Comparison of ENCODE assay signal across 1 cellular context in the genomic region with DNA sequence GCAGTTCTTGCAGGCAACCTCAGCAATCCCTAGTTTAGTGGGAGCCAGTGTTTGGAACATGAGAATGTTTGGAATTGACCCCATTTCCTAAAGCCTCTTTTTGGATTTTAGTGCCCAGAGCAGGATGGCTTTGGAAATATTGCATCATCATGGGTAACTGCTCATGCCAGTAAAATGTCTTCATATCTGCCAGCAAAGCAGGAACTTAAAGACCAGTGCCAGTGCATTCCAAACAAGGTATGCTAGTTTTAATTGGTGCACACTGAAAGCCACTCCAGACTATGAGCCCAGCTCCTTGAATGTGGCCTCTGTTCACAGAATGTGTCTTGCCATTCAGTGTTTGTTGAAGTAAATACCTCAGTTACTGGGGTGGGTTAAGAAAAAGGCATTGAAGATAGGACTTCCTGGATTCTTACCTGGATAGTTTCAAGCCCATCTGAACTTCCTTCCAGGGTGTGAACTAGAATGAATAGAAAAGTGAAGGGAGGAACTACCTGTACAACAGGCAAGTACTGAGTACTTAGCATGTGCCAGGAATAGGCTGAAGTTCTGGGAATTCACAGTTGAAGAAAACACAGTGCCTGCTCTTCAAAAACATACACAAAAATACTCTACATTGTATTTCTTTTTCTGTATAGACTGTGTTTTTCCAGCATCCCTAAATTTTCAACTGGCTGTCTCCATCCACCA.
TF ChIP-seq lines count a peak whose summit lies in the region.

No MANE protein-coding gene starts in this region.

TF ChIP-seq in SK-N-SH treated with all-trans-retinoic acid at 6 μM for 48 hours, 23 proteins besides CTCF, POLR2A, EP300 and RAD21 (continued from another document):
- TF ChIP-seq TSHZ2 (CRISPR knock-in tag; IDR thresholded peaks at IDR 0.05) (no peak), TOX (CRISPR knock-in tag; IDR thresholded peaks at IDR 0.05; ENCODE audit: borderline replicate concordance) (no peak), ZFP30 (CRISPR knock-in tag; IDR thresholded peaks at IDR 0.05) (no peak), CSDC2 (CRISPR knock-in tag; IDR thresholded peaks at IDR 0.05) (no peak), RARB (CRISPR knock-in tag; IDR thresholded peaks at IDR 0.05) (no peak), ZNF70 (CRISPR knock-in tag; IDR thresholded peaks at IDR 0.05) (no peak), ARNTL (CRISPR knock-in tag; IDR thresholded peaks at IDR 0.05; ENCODE audit: borderline replicate concordance, low read depth) (no peak), GLIS3 (CRISPR knock-in tag; IDR thresholded peaks at IDR 0.05) (no peak), ZNF8 (CRISPR knock-in tag; IDR thresholded peaks at IDR 0.05) (no peak), ZNF565 (CRISPR knock-in tag; conservative IDR thresholded peaks at IDR 0.05; ENCODE audit: low read depth) (no peak)
- TF ChIP-seq, protein P1, sequence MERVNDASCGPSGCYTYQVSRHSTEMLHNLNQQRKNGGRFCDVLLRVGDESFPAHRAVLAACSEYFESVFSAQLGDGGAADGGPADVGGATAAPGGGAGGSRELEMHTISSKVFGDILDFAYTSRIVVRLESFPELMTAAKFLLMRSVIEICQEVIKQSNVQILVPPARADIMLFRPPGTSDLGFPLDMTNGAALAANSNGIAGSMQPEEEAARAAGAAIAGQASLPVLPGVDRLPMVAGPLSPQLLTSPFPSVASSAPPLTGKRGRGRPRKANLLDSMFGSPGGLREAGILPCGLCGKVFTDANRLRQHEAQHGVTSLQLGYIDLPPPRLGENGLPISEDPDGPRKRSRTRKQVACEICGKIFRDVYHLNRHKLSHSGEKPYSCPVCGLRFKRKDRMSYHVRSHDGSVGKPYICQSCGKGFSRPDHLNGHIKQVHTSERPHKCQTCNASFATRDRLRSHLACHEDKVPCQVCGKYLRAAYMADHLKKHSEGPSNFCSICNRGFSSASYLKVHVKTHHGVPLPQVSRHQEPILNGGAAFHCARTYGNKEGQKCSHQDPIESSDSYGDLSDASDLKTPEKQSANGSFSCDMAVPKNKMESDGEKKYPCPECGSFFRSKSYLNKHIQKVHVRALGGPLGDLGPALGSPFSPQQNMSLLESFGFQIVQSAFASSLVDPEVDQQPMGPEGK (CRISPR knock-in tag; IDR thresholded peaks at IDR 0.05; ENCODE audit: borderline replicate concordance) = no peak
- TF ChIP-seq, protein P2, sequence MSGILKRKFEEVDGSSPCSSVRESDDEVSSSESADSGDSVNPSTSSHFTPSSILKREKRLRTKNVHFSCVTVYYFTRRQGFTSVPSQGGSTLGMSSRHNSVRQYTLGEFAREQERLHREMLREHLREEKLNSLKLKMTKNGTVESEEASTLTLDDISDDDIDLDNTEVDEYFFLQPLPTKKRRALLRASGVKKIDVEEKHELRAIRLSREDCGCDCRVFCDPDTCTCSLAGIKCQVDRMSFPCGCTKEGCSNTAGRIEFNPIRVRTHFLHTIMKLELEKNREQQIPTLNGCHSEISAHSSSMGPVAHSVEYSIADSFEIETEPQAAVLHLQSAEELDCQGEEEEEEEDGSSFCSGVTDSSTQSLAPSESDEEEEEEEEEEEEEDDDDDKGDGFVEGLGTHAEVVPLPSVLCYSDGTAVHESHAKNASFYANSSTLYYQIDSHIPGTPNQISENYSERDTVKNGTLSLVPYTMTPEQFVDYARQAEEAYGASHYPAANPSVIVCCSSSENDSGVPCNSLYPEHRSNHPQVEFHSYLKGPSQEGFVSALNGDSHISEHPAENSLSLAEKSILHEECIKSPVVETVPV (CRISPR knock-in tag; IDR thresholded peaks at IDR 0.05) = no peak
- TF ChIP-seq, protein P3, sequence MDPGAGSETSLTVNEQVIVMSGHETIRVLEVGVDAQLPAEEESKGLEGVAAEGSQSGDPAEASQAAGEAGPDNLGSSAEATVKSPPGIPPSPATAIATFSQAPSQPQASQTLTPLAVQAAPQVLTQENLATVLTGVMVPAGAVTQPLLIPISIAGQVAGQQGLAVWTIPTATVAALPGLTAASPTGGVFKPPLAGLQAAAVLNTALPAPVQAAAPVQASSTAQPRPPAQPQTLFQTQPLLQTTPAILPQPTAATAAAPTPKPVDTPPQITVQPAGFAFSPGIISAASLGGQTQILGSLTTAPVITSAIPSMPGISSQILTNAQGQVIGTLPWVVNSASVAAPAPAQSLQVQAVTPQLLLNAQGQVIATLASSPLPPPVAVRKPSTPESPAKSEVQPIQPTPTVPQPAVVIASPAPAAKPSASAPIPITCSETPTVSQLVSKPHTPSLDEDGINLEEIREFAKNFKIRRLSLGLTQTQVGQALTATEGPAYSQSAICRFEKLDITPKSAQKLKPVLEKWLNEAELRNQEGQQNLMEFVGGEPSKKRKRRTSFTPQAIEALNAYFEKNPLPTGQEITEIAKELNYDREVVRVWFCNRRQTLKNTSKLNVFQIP (CRISPR knock-in tag; IDR thresholded peaks at IDR 0.05; ENCODE audit: borderline replicate concordance, low read depth) = no peak
TF ChIP-seq in SK-N-SH treated with all-trans-retinoic acid at 6 μM for 48 hours: peak in this region for 0.
